In genomic region chr20:47338131-47338628, GRCh38 we compare ENCODE assay signal across 18 cellular contexts. TPM values are rescaled to one million over a fixed set of nuclear protein-coding genes. Genes with fewer than 3 reads are reported as not detected.
DNase-seq lines count a peak whose midpoint lies in the region; ATAC-seq and TF ChIP-seq lines count a peak whose summit lies in the region.
"Had no signal": no experiment of that assay in that cellular context is flagged by ENCODE, and none has a peak within 500 bp of the region (broad histone marks: within the 10 kb centered on the region; RNA-seq: fewer than 3 reads in every experiment).

No MANE protein-coding gene starts in this region.

- peak overlapping the region; percentile 42 for H3K14ac ChIP-seq in trophoblast cell (ENCODE audit: low read length)

- no peak for ATAC-seq in CD4-positive, alpha-beta T cell (ENCODE audit: poor library complexity)
- ATAC-seq in left ventricle myocardium superior, result peak; percentile 26
- ATAC-seq in GM21529 (IDR thresholded peaks at IDR 0.05; ENCODE audit: unreplicated experiment), result no peak
- ATAC-seq: mucosa of descending colon; stimulated activated effector memory CD8-positive, alpha-beta T cell treated with anti-CD3 and anti-CD28 coated beads, Interleukin-12 subunit alpha, Interleukin-12 subunit beta, amount 100 ng/mL, for 72 hours had no signal

- in situ Hi-C loops in HAP-1 (cut with MboI; ENCODE audit: low sequenced_read_pairs), result no loop called here

- peak overlapping the region; percentile 53 for H4K91ac ChIP-seq in trophoblast cell (ENCODE audit: low read depth, low read length)

- no peak overlapping the region for H3K23ac ChIP-seq in trophoblast cell (ENCODE audit: low read length)

- no peak overlapping the region for H2AFZ ChIP-seq in trophoblast cell (ENCODE audit: insufficient read depth, low read length, poor library complexity)

- no CpG with 5 or more reads among the region's 11 CpGs for WGBS in trophoblast cell (ENCODE audit: extremely low coverage, insufficient coverage, insufficient read length)

- H3K9me3 Mint-ChIP-seq in CD4-positive, alpha-beta T cell, result no peaks in the 10 kb centered on the region
- no peaks in the 10 kb centered on the region for H3K9me3 Mint-ChIP-seq in activated naive CD4-positive, alpha-beta T cell treated with anti-CD3 and anti-CD28 coated beads for 36 hours
- H3K9me3 Mint-ChIP-seq: CD8-positive, alpha-beta memory T cell; stimulated activated effector memory CD8-positive, alpha-beta T cell treated with anti-CD3 and anti-CD28 coated beads, Interleukin-12 subunit alpha, Interleukin-12 subunit beta, amount 100 ng/mL, for 72 hours had no signal

- no peak overlapping the region for H2BK5ac ChIP-seq in trophoblast cell (ENCODE audit: low read depth, low read length, poor library complexity)

- peak overlapping the region; percentile 94 for H3K4ac ChIP-seq in trophoblast cell (ENCODE audit: low read depth, low read length)

- H2BK120ac ChIP-seq in trophoblast cell (ENCODE audit: insufficient read depth, low read length, poor library complexity), result no peak overlapping the region

- H2AK5ac ChIP-seq in trophoblast cell (ENCODE audit: low read length), result peak overlapping the region; percentile 77

- POLR2A ChIA-PET in CD4-positive, alpha-beta T cell (lab: Charles Lee), result interaction anchor here (0.7 kb wide), 1 partner anchor 31 kb away, joined by 3 read pairs; no protein-coding TSS in a partner anchor

- H3K79me2 ChIP-seq in trophoblast cell (ENCODE audit: control insufficient read depth, insufficient read depth, low read length, poor library complexity), result peaks cover 23% of the 10 kb centered on the region

- intact Hi-C loops in CD4-positive, alpha-beta T cell (cut with DNase I, micrococcal nuclease), result no loop called here
- intact Hi-C loops in left ventricle myocardium superior (cut with micrococcal nuclease), result no loop called here
- intact Hi-C loops in activated naive CD4-positive, alpha-beta T cell treated with anti-CD3 and anti-CD28 coated beads for 36 hours (cut with micrococcal nuclease), result no loop called here

- H4K12ac ChIP-seq in trophoblast cell (ENCODE audit: low read depth, low read length), result no peak overlapping the region

- H3K79me1 ChIP-seq in trophoblast cell (ENCODE audit: low read length), result peaks cover 15% of the 10 kb centered on the region

- no peaks in the 10 kb centered on the region for H3K27me3 Mint-ChIP-seq in CD4-positive, alpha-beta T cell
- H3K27me3 Mint-ChIP-seq in activated naive CD4-positive, alpha-beta T cell treated with anti-CD3 and anti-CD28 coated beads for 36 hours (ENCODE audit: low read depth), result no peaks in the 10 kb centered on the region
- H3K27me3 Mint-ChIP-seq: CD8-positive, alpha-beta memory T cell had no signal

- no peak overlapping the region for H3K4me3 ChIP-seq in trophoblast cell (ENCODE audit: low read depth, low read length)
- H3K4me3 ChIP-seq in HAP-1, result no peak overlapping the region
- H3K4me3 ChIP-seq: mucosa of descending colon had no signal

- no peak for DNase-seq in CD4-positive, alpha-beta T cell
- peak; percentile 56 for DNase-seq in left ventricle myocardium superior
- no peak for DNase-seq in trophoblast cell
- no peak for DNase-seq in HAP-1 (ENCODE audit: low spot score in 2 of 2)
- no peak for DNase-seq in activated naive CD4-positive, alpha-beta T cell treated with anti-CD3 and anti-CD28 coated beads for 36 hours
- no peak for DNase-seq in HCEC 1CT
- DNase-seq: ACHN; activated effector memory CD4-positive, alpha-beta T cell treated with anti-CD3 and anti-CD28 coated beads, Interleukin-2, amount 50 U/mL, for 16 hours; CD8-positive, alpha-beta memory T cell; dermis blood vessel endothelial cell; Karpas-422; mucosa of descending colon; NCI-H1105 treated with DMSO at 0.1 percent for 48 hours; small intestine; T-helper 1 cell had no signal

- no peaks in the 10 kb centered on the region for H3K9me3 ChIP-seq in CD4-positive, alpha-beta T cell (ENCODE audit: control insufficient read depth, low read length)
- H3K9me3 ChIP-seq in trophoblast cell (ENCODE audit: insufficient read depth, low read depth, low read length) (no peaks in the 10 kb centered on the region), HAP-1 (no peaks in the 10 kb centered on the region)
- H3K9me3 ChIP-seq: mucosa of descending colon had no signal

- H3K9ac ChIP-seq in trophoblast cell (ENCODE audit: low read length), result no peak overlapping the region

- no peak overlapping the region for H3K4me3 Mint-ChIP-seq in CD4-positive, alpha-beta T cell
- H3K4me3 Mint-ChIP-seq in activated naive CD4-positive, alpha-beta T cell treated with anti-CD3 and anti-CD28 coated beads for 36 hours, result no peak overlapping the region
- H3K4me3 Mint-ChIP-seq: CD8-positive, alpha-beta memory T cell; stimulated activated effector memory CD8-positive, alpha-beta T cell treated with anti-CD3 and anti-CD28 coated beads, Interleukin-12 subunit alpha, Interleukin-12 subunit beta, amount 100 ng/mL, for 72 hours had no signal

- H3K4me1 ChIP-seq in trophoblast cell (ENCODE audit: control insufficient read depth in 1 of 2, insufficient read depth in 2 of 2, low read length in 2 of 2) (peaks cover 17 to 23% of the 10 kb centered on the region in 2 experiments), HAP-1 (peaks cover 3% of the 10 kb centered on the region; the same call in 1 of the 2 replicates)

- H3K27ac ChIP-seq in CD4-positive, alpha-beta T cell (ENCODE audit: low read depth, low read length), result no peak overlapping the region
- peak overlapping the region; percentile 67 for H3K27ac ChIP-seq in angular gyrus (ENCODE audit: low read depth, low read length)
- peak overlapping the region; percentile 10 for H3K27ac ChIP-seq in trophoblast cell (ENCODE audit: low read depth, low read length)

- H2BK12ac ChIP-seq in trophoblast cell (ENCODE audit: low read length), result peak overlapping the region; percentile 63

- H3K4me1 Mint-ChIP-seq in CD4-positive, alpha-beta T cell (ENCODE audit: low read depth), result peaks cover 47% of the 10 kb centered on the region
- H3K4me1 Mint-ChIP-seq in activated naive CD4-positive, alpha-beta T cell treated with anti-CD3 and anti-CD28 coated beads for 36 hours (ENCODE audit: low read depth), result peaks cover 48% of the 10 kb centered on the region

- peaks cover 69% of the 10 kb centered on the region for H3K36me3 Mint-ChIP-seq in CD4-positive, alpha-beta T cell (ENCODE audit: low read depth)
- H3K36me3 Mint-ChIP-seq in activated naive CD4-positive, alpha-beta T cell treated with anti-CD3 and anti-CD28 coated beads for 36 hours (ENCODE audit: low read depth), result peaks cover 19% of the 10 kb centered on the region

- TF ChIP-seq CTCF in CD4-positive, alpha-beta T cell (IDR thresholded peaks at IDR 0.05), result no peak

- CTCF ChIA-PET in CD4-positive, alpha-beta T cell (lab: Charles Lee), result interaction anchor here (1.2 kb wide), 1 partner anchor 46 kb away, joined by 3 read pairs; no protein-coding TSS in a partner anchor
- CTCF ChIA-PET in activated naive CD4-positive, alpha-beta T cell treated with anti-CD3 and anti-CD28 coated beads for 36 hours (lab: Charles Lee), result interaction anchor here (1.8 kb wide), 1 partner anchor 65 kb away, joined by 3 read pairs; no protein-coding TSS in a partner anchor

- peak overlapping the region; percentile 70 for H3K18ac ChIP-seq in trophoblast cell (ENCODE audit: low read length)

- H3K36me3 ChIP-seq in trophoblast cell (ENCODE audit: control insufficient read depth in 1 of 2, insufficient read depth in 2 of 2, low read length in 2 of 2) (peaks cover 11 to 18% of the 10 kb centered on the region in 2 experiments), HAP-1 (replicated peaks) (peaks cover 33% of the 10 kb centered on the region)

- H3K27me3 ChIP-seq in CD4-positive, alpha-beta T cell (ENCODE audit: control insufficient read depth, insufficient read depth, low read length), result no peaks in the 10 kb centered on the region
- no peaks in the 10 kb centered on the region for H3K27me3 ChIP-seq in trophoblast cell (ENCODE audit: insufficient read depth, low read length)
- H3K27me3 ChIP-seq in HAP-1 (ENCODE audit: low read depth), result no peaks in the 10 kb centered on the region

- H4K8ac ChIP-seq in trophoblast cell (ENCODE audit: low read depth, low read length), result peak overlapping the region; percentile 52

- H3K4me2 ChIP-seq in trophoblast cell (ENCODE audit: low read length), result no peak overlapping the region

- H3K27ac Mint-ChIP-seq in CD4-positive, alpha-beta T cell, result peak overlapping the region; percentile 36
- H3K27ac Mint-ChIP-seq in activated naive CD4-positive, alpha-beta T cell treated with anti-CD3 and anti-CD28 coated beads for 36 hours, result no peak overlapping the region
- H3K27ac Mint-ChIP-seq: stimulated activated effector memory CD8-positive, alpha-beta T cell treated with anti-CD3 and anti-CD28 coated beads, Interleukin-12 subunit alpha, Interleukin-12 subunit beta, amount 100 ng/mL, for 72 hours had no signal

RNA-seq across cellular contexts. Expression of gene ZMYND8, which starts 18.3 kb away (rescaled TPM):
- total RNA-seq in CD4-positive, alpha-beta T cell, result 10 to 100 TPM; 33.0 to 34.3 TPM
- total RNA-seq in left ventricle myocardium superior, result 40.1 TPM
- polyA plus RNA-seq in trophoblast cell (2013), result 44.5 and 45.1 TPM in 2 replicates
- 10 to 100 TPM; 30.3 to 33.0 TPM for total RNA-seq in activated naive CD4-positive, alpha-beta T cell treated with anti-CD3 and anti-CD28 coated beads for 36 hours
